In the genomic region with DNA sequence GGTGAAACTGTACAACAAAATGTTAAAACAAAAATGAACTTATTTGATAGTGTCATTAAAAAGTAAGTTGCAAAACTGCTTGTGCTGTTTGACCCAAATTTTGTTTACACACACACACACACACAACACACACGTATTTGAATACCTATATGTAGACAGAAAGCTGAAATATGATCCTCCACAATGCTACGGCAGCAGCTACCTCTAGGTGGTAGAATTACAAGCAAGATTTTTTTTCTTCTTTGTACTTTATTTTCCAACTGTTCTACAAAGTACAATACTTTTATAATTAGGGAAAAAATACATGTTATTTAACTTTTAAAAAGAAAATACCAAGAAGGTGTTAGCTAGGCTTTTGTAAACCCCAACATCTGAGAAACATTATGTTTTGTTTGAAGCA, we compare ENCODE assay signal across 16 cellular contexts. TPM values are rescaled to one million over a fixed set of nuclear protein-coding genes. Genes with fewer than 3 reads are reported as not detected.
DNase-seq lines count a peak whose midpoint lies in the region; TF ChIP-seq lines count a peak whose summit lies in the region.
"Had no signal": no experiment of that assay in that cellular context is flagged by ENCODE, and none has a peak within 500 bp of the region (broad histone marks: within the 10 kb centered on the region; RNA-seq: fewer than 3 reads in every experiment).

No MANE protein-coding gene starts in this region.

- peak; percentile 40 for TF ChIP-seq CTCF in kidney epithelial cell (IDR thresholded peaks at IDR 0.05; ENCODE audit: insufficient read depth, low read length, poor library complexity, severe bottlenecking)
- TF ChIP-seq CTCF in spleen (IDR thresholded peaks at IDR 0.05 in 8 of 11, conservative IDR thresholded peaks at IDR 0.05 in 3 of 11): no peak

- intact Hi-C loops in head of caudate nucleus (cut with DNase I): no loop called here
- intact Hi-C loops in spleen (cut with DNase I; ENCODE audit: low total_unique reads): no loop called here

- H3K9me3 ChIP-seq in BLaER1 treated with 17β-estradiol and CSF1 and Interleukin-3, amounts not matched to agents 10 nM and 100 nM (replicated peaks in 1 of 11): peaks cover 0 to 3% (median 0%) of the 10 kb centered on the region in 11 experiments; a peak in 2 of 22 replicates
- H3K9me3 ChIP-seq in adipocyte (ENCODE audit: control insufficient read depth, low read length) (peaks cover 2% of the 10 kb centered on the region), spleen (peaks cover 0 to 6% (median 0%) of the 10 kb centered on the region in 8 donors)
- H3K9me3 ChIP-seq: BE2C, MG63 had no signal

- no peak overlapping the region for H3K9ac ChIP-seq in BLaER1 treated with 17β-estradiol and CSF1 and Interleukin-3, amounts not matched to agents 10 nM and 100 nM
- no peak overlapping the region for H3K9ac ChIP-seq in adipocyte (ENCODE audit: low read length)

- TF ChIP-seq POLR2A in spleen (IDR thresholded peaks at IDR 0.05): no peak

- H3K27ac ChIP-seq in BLaER1 treated with 17β-estradiol and CSF1 and Interleukin-3, amounts not matched to agents 10 nM and 100 nM: no peak overlapping the region
- H3K27ac ChIP-seq in spleen: no peak overlapping the region

- H3K27me3 ChIP-seq in BLaER1 treated with 17β-estradiol and CSF1 and Interleukin-3, amounts not matched to agents 10 nM and 100 nM: peaks cover 10 to 19% (median 15%) of the 10 kb centered on the region in 11 experiments; a peak in 20 of 22 replicates
- H3K27me3 ChIP-seq in adipocyte (replicated peaks; ENCODE audit: control insufficient read depth, insufficient read depth, low read length): peaks cover 17% of the 10 kb centered on the region
- no peaks in the 10 kb centered on the region for H3K27me3 ChIP-seq in kidney epithelial cell (ENCODE audit: control insufficient read depth, insufficient read depth, low read length)
- H3K27me3 ChIP-seq in spleen (replicated peaks in 1 of 7): peaks cover 2 to 58% (median 20%) of the 10 kb centered on the region in 7 donors
- H3K27me3 ChIP-seq: BE2C, MG63 had no signal

- peak overlapping the region in 7 of 11 experiments; percentile 19 to 87 (median 64); a peak in 6 of 22 replicates for H3K4me2 ChIP-seq in BLaER1 treated with 17β-estradiol and CSF1 and Interleukin-3, amounts not matched to agents 10 nM and 100 nM

- no peaks in the 10 kb centered on the region; a peak in 1 of 22 replicates for H4K20me1 ChIP-seq in BLaER1 treated with 17β-estradiol and CSF1 and Interleukin-3, amounts not matched to agents 10 nM and 100 nM

- H3K36me3 ChIP-seq in BLaER1 treated with 17β-estradiol and CSF1 and Interleukin-3, amounts not matched to agents 10 nM and 100 nM: no peaks in the 10 kb centered on the region
- no peaks in the 10 kb centered on the region for H3K36me3 ChIP-seq in adipocyte (ENCODE audit: control insufficient read depth, insufficient read depth, low read length, severe bottlenecking)
- no peaks in the 10 kb centered on the region for H3K36me3 ChIP-seq in kidney epithelial cell (ENCODE audit: control insufficient read depth, insufficient read depth, low read length)
- no peaks in the 10 kb centered on the region for H3K36me3 ChIP-seq in spleen
- H3K36me3 ChIP-seq: BE2C, MG63 had no signal

- peaks cover 10 to 42% (median 27%) of the 10 kb centered on the region in 10 experiments for H3K4me1 ChIP-seq in BLaER1 treated with 17β-estradiol and CSF1 and Interleukin-3, amounts not matched to agents 10 nM and 100 nM
- peaks cover 3% of the 10 kb centered on the region for H3K4me1 ChIP-seq in adipocyte (ENCODE audit: control insufficient read depth, insufficient read depth, low read length)
- peaks cover 0 to 14% (median 7%) of the 10 kb centered on the region in 6 donors for H3K4me1 ChIP-seq in spleen
- H3K4me1 ChIP-seq: BE2C had no signal

- DNase-seq in Kasumi-1 (lab: John Stamatoyannopoulos, UW): peak; percentile 38 to 66
- DNase-seq in adipocyte (ENCODE audit: low read depth): peak; percentile 35
- no peak for DNase-seq in kidney epithelial cell (ENCODE audit: low read depth)
- DNase-seq in GM03348 (ENCODE audit: low spot score): no peak
- no peak for DNase-seq in head of caudate nucleus
- DNase-seq in spleen: no peak
- DNase-seq in 8988T: no peak
- DNase-seq: activated naive CD4-positive, alpha-beta T cell treated with anti-CD3 and anti-CD28 coated beads, Interleukin-2, amount 10 ng/mL, durations not matched to agents 7 days and 5 days; BE2C; glutamatergic neuron; left colon; MG63; NCI-H2081 treated with DMSO at 0.1 percent for 48 hours had no signal

- H3K4me3 ChIP-seq in BLaER1 treated with 17β-estradiol and CSF1 and Interleukin-3, amounts not matched to agents 10 nM and 100 nM: no peak overlapping the region
- H3K4me3 ChIP-seq in adipocyte (ENCODE audit: low read length): no peak overlapping the region
- H3K4me3 ChIP-seq in kidney epithelial cell (ENCODE audit: low read depth, low read length): no peak overlapping the region
- no peak overlapping the region for H3K4me3 ChIP-seq in spleen
- H3K4me3 ChIP-seq: GM12878, MG63 had no signal

- WGBS in spleen, 5 donors: 20 to 36% (median 25%) methylated on average over 2 of the region's 2 CpGs

RNA-seq across cellular contexts. Expression of gene CYTL1, which starts 1.2 kb away (rescaled TPM):
- 8.2 and 9.4 TPM in 2 replicates for total RNA-seq in kidney epithelial cell
- total RNA-seq in spleen: 1 to 10 TPM in 4 of 7 donors, not detected in 3; 1.1 to 1.4 (median 1.2) TPM
- under 1 TPM; 0.22 to 0.30 (median 0.30) TPM for polyA plus RNA-seq in spleen
- total RNA-seq: bronchial epithelial cell, GM12878 had no signal
- polyA plus RNA-seq: GM12878 had no signal

RNA-seq across cellular contexts. Expression of gene STK32B, which starts 33.2 kb away (rescaled TPM):
- 2.6 and 3.6 TPM in 2 replicates for total RNA-seq in kidney epithelial cell
- under 1 TPM; 0.26 to 0.87 (median 0.49) TPM for total RNA-seq in spleen
- polyA plus RNA-seq in spleen: under 1 TPM; 0.03 to 0.26 (median 0.17) TPM

Comparison
In these comparisons a context has a peak if more than half of its experiments do, and no peak if none do; other contexts are left out.
1. DNase-seq: peak in Kasumi-1 (2 of 2) and adipocyte (single experiment); none in kidney epithelial cell (single experiment), GM03348 (single experiment), head of caudate nucleus (0 of 42), spleen (single experiment) and 8988T (single experiment).